In the genomic region with DNA sequence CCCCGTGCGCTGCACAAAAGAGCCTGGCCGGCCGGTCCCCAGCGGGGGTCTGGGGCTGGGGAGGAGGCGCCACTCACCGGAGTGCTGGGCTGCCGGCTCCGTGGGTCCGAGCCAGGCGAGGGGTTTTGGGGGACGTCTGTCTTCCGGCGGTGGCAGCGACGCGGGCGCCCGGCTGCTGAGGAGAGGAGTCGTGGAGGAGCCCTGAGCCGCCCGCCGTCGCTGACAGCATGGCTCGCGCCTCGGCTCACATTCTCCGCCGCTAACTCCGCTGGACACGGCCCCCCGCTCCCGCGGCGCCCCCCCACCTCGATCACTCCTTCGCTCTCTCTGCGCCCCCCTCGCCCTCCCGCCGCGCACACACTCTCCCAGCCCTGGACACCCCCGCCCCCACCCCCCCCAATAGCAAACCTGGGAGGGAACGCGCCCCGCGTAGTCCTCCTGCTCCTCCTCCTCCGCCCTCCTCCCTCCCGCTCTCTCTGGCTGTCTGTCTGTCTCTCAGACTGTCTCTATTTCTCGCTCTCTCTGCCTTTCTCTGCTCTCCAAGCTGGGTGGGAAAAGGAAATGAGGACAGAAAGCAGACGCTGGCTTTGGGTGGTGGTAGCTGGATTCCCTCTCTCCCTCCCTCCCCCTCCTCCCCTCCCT, we compare ENCODE assay signal across 8 cellular contexts. TPM values are rescaled to one million over a fixed set of nuclear protein-coding genes. Genes with fewer than 3 reads are reported as not detected.
A peak's percentile ranks its signal among the peaks of the same experiment; 100 is the strongest.
DNase-seq lines count a peak whose midpoint lies in the region; ATAC-seq and TF ChIP-seq lines count a peak whose summit lies in the region.

No MANE protein-coding gene starts in this region.

- H3K4me3 ChIP-seq in AG04450 (ENCODE audit: low read depth, low read length) (peak overlapping the region; percentile 88), SJSA1 (peak overlapping the region; percentile 96), liver (ENCODE audit: low read depth in 1 of 3, low read length in 3 of 3) (peak overlapping the region; percentile 76 to 91 (median 78)), subcutaneous abdominal adipose tissue (ENCODE audit: low read depth in 1 of 5, low read length in 5 of 5) (peak overlapping the region; percentile 73 to 96 (median 85))

- ATAC-seq in GM19035 (IDR thresholded peaks at IDR 0.05; ENCODE audit: unreplicated experiment) (peak; percentile 8), GM21825 (IDR thresholded peaks at IDR 0.05; ENCODE audit: unreplicated experiment) (no peak), GM21737 (IDR thresholded peaks at IDR 0.05; ENCODE audit: unreplicated experiment) (no peak)

- no peak for TF ChIP-seq RAD21 in liver (IDR thresholded peaks at IDR 0.05)

- H3K4me1 ChIP-seq in SJSA1 (replicated peaks): peaks cover 50% of the 10 kb centered on the region
- peaks cover 13 to 42% (median 20%) of the 10 kb centered on the region in 4 donors for H3K4me1 ChIP-seq in liver (ENCODE audit: control insufficient read depth in 4 of 4, insufficient read depth in 4 of 4, low read length in 3 of 4)
- H3K4me1 ChIP-seq in subcutaneous abdominal adipose tissue (ENCODE audit: control insufficient read depth in 5 of 5, insufficient read depth in 5 of 5, low read length in 5 of 5): peaks cover 5 to 55% (median 46%) of the 10 kb centered on the region in 5 donors

- no peak for DNase-seq in AG04450 (ENCODE audit: low read depth, low spot score)
- DNase-seq in SJSA1 (ENCODE audit: low read depth in 1 of 2, low spot score in 2 of 2): peak in 1 of 2 experiments; percentile 59
- peak in 31 of 61 donors; percentile 24 to 88 (median 66) for DNase-seq in caudate nucleus (lab: John Stamatoyannopoulos, UW)

- CTCF ChIA-PET in AG04450 (lab: Charles Lee): interaction anchor here (0.6 to 10.7 kb wide), 10 partner anchors 31 to 304 kb away, joined by 3 to 180 read pairs (median 7); partner anchors contain the start of genes GPR3 and MAP3K6

- POLR2A ChIA-PET in AG04450 (lab: Yijun Ruan, JAX): interaction anchor here (0.7 to 1.7 kb wide), 8 partner anchors 14 to 303 kb away, joined by 3 to 12 read pairs (median 6); no protein-coding TSS in a partner anchor

- WGBS in liver: 1% methylated on average over 51 of the region's 51 CpGs

- H3K27me3 ChIP-seq in AG04450 (ENCODE audit: control insufficient read depth, insufficient read depth, low read length) (no peaks in the 10 kb centered on the region), SJSA1 (replicated peaks) (no peaks in the 10 kb centered on the region), liver (ENCODE audit: control insufficient read depth in 4 of 4, insufficient read depth in 4 of 4, low read length in 3 of 4) (no peaks in the 10 kb centered on the region), subcutaneous abdominal adipose tissue (ENCODE audit: control insufficient read depth in 5 of 5, insufficient read depth in 4 of 5, low read length in 5 of 5) (no peaks in the 10 kb centered on the region)

- TF ChIP-seq CTCF in AG04450 (IDR thresholded peaks at IDR 0.05; ENCODE audit: low read depth, low read length): no peak
- no peak for TF ChIP-seq CTCF in liver (IDR thresholded peaks at IDR 0.05; ENCODE audit: low read depth, low read length, missing input control)

- peak overlapping the region; percentile 21 for H3K27ac ChIP-seq in AG04450 (ENCODE audit: low read depth, low read length)
- H3K27ac ChIP-seq in SJSA1: peak overlapping the region; percentile 52
- peak overlapping the region; percentile 97 for H3K27ac ChIP-seq in caudate nucleus (ENCODE audit: low read depth, low read length)
- H3K27ac ChIP-seq in liver (ENCODE audit: low read depth in 1 of 2, low read length in 2 of 2): peak overlapping the region; percentile 92 to 94
- H3K27ac ChIP-seq in subcutaneous abdominal adipose tissue (ENCODE audit: low read depth, low read length): peak overlapping the region; percentile 83

- H3K9ac ChIP-seq in liver (ENCODE audit: low read depth in 1 of 2, low read length in 2 of 2): peak overlapping the region; percentile 36 to 39
- peak overlapping the region; percentile 48 to 78 (median 67) for H3K9ac ChIP-seq in subcutaneous abdominal adipose tissue (ENCODE audit: low read length in 5 of 5)

- H3K9me3 ChIP-seq in AG04450 (ENCODE audit: control insufficient read depth, insufficient read depth, low read length) (no peaks in the 10 kb centered on the region; the same call in 1 of the 2 replicates), SJSA1 (replicated peaks) (0 out of 2 replicates have a peak, but pooled peaks cover 2% of the 10 kb centered on the region), liver (ENCODE audit: control insufficient read depth in 4 of 4, low read length in 3 of 4) (no peaks in the 10 kb centered on the region), subcutaneous abdominal adipose tissue (ENCODE audit: control insufficient read depth in 5 of 5, low read length in 5 of 5) (no peaks in the 10 kb centered on the region)

- peaks cover 3% of the 10 kb centered on the region; the same call in 1 of the 2 replicates for H3K36me3 ChIP-seq in SJSA1
- H3K36me3 ChIP-seq in liver (ENCODE audit: control insufficient read depth in 4 of 4, insufficient read depth in 3 of 4, low read depth in 1 of 4, low read length in 3 of 4): peaks cover 0 to 2% (median 0%) of the 10 kb centered on the region in 4 donors
- no peaks in the 10 kb centered on the region for H3K36me3 ChIP-seq in subcutaneous abdominal adipose tissue (ENCODE audit: control insufficient read depth in 5 of 5, insufficient read depth in 5 of 5, low read length in 5 of 5)

TF ChIP-seq in liver, 16 proteins besides CTCF, POLR2A, EP300 and RAD21:
- TF ChIP-seq FOXA1 (IDR thresholded peaks at IDR 0.05): no peak
- TF ChIP-seq, protein P1, sequence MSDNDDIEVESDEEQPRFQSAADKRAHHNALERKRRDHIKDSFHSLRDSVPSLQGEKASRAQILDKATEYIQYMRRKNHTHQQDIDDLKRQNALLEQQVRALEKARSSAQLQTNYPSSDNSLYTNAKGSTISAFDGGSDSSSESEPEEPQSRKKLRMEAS (IDR thresholded peaks at IDR 0.05): no peak
- no peak for TF ChIP-seq YY1 (IDR thresholded peaks at IDR 0.05)
- no peak for TF ChIP-seq NR2F2 (IDR thresholded peaks at IDR 0.05)
- TF ChIP-seq ATF3 (IDR thresholded peaks at IDR 0.05): no peak
- no peak for TF ChIP-seq JUND (IDR thresholded peaks at IDR 0.05)
- no peak for TF ChIP-seq HNF4A (conservative IDR thresholded peaks at IDR 0.05)
- TF ChIP-seq, protein P2, sequence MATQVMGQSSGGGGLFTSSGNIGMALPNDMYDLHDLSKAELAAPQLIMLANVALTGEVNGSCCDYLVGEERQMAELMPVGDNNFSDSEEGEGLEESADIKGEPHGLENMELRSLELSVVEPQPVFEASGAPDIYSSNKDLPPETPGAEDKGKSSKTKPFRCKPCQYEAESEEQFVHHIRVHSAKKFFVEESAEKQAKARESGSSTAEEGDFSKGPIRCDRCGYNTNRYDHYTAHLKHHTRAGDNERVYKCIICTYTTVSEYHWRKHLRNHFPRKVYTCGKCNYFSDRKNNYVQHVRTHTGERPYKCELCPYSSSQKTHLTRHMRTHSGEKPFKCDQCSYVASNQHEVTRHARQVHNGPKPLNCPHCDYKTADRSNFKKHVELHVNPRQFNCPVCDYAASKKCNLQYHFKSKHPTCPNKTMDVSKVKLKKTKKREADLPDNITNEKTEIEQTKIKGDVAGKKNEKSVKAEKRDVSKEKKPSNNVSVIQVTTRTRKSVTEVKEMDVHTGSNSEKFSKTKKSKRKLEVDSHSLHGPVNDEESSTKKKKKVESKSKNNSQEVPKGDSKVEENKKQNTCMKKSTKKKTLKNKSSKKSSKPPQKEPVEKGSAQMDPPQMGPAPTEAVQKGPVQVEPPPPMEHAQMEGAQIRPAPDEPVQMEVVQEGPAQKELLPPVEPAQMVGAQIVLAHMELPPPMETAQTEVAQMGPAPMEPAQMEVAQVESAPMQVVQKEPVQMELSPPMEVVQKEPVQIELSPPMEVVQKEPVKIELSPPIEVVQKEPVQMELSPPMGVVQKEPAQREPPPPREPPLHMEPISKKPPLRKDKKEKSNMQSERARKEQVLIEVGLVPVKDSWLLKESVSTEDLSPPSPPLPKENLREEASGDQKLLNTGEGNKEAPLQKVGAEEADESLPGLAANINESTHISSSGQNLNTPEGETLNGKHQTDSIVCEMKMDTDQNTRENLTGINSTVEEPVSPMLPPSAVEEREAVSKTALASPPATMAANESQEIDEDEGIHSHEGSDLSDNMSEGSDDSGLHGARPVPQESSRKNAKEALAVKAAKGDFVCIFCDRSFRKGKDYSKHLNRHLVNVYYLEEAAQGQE (IDR thresholded peaks at IDR 0.05): no peak
- TF ChIP-seq GABPA (IDR thresholded peaks at IDR 0.05 in 1 of 2, conservative IDR thresholded peaks at IDR 0.05 in 1 of 2): no peak
- no peak for TF ChIP-seq EGR1 (IDR thresholded peaks at IDR 0.05; ENCODE audit: low read depth in 2 of 2)
- TF ChIP-seq ZBTB33 (IDR thresholded peaks at IDR 0.05): no peak
- no peak for TF ChIP-seq FOXA2 (IDR thresholded peaks at IDR 0.05)
- TF ChIP-seq HNF4G (IDR thresholded peaks at IDR 0.05): no peak
- TF ChIP-seq TAF1 (conservative IDR thresholded peaks at IDR 0.05): no peak

RNA-seq across cellular contexts. Expression of gene AHDC1, which starts 0.5 kb away (rescaled TPM):
- polyA plus RNA-seq in AG04450 (2011; rRNA removed) (2.8 and 3.0 TPM in 2 replicates), liver (1 to 10 TPM; 2.4 to 6.5 TPM)
- polyA minus RNA-seq in AG04450 (2011; rRNA and poly(A)+ RNA removed): 3.7 and 5.3 TPM in 2 replicates
- total RNA-seq in SJSA1 (2014; rRNA removed; shearing (Covaris generic)): 2.9 and 4.1 TPM in 2 replicates
- total RNA-seq in liver: 1 to 10 TPM; 4.7 to 6.3 TPM

RNA-seq across cellular contexts. Expression of gene FGR, which starts 31.5 kb away (rescaled TPM):
- polyA plus RNA-seq in AG04450 (2011; rRNA removed) (not detected in 2 replicates), liver (1 to 10 TPM; 2.8 to 4.6 TPM)
- not detected in 2 replicates for polyA minus RNA-seq in AG04450 (2011; rRNA and poly(A)+ RNA removed)
- total RNA-seq in SJSA1 (2014; rRNA removed; shearing (Covaris generic)): not detected in 2 replicates
- total RNA-seq in liver: 10 to 100 TPM in 1 of 2 donors, 1 to 10 TPM in 1; 7.8 to 20.2 TPM

Comparison
In these comparisons a context has a peak if more than half of its experiments do, and no peak if none do; other contexts are left out.
1. H3K27ac ChIP-seq: peak in every context shown above with its lines; median percentile 97 in caudate nucleus; 93 in liver; 83 in subcutaneous abdominal adipose tissue; 52 in SJSA1; 21 in AG04450.